In genomic region chr2:238847432-238847801, GRCh38 we compare ENCODE assay signal across 12 cellular contexts. TPM values are rescaled to one million over a fixed set of nuclear protein-coding genes. Genes with fewer than 3 reads are reported as not detected.
DNase-seq lines count a peak whose midpoint lies in the region; ATAC-seq and TF ChIP-seq lines count a peak whose summit lies in the region.
"Had no signal": no experiment of that assay in that cellular context is flagged by ENCODE, and none has a peak within 500 bp of the region (broad histone marks: within the 10 kb centered on the region; RNA-seq: fewer than 3 reads in every experiment).

No MANE protein-coding gene starts in this region.

- peak overlapping the region; percentile 10 for H3K4me3 Mint-ChIP-seq in osteocyte (ENCODE audit: unreplicated experiment)
- H3K4me3 Mint-ChIP-seq in activated T-cell treated with anti-CD3 and anti-CD28 coated beads, Interleukin-2, amount 50 U/mL, for 72 hours: no peak overlapping the region

- peaks cover 31% of the 10 kb centered on the region for H3K4me1 ChIP-seq in left ventricle myocardium inferior

- no peaks in the 10 kb centered on the region for H3K36me3 ChIP-seq in left ventricle myocardium inferior

- no peaks in the 10 kb centered on the region for H3K9me3 Mint-ChIP-seq in osteocyte (ENCODE audit: unreplicated experiment)
- no peaks in the 10 kb centered on the region for H3K9me3 Mint-ChIP-seq in activated T-cell treated with anti-CD3 and anti-CD28 coated beads, Interleukin-2, amount 50 U/mL, for 72 hours

- no peaks in the 10 kb centered on the region for H3K36me3 Mint-ChIP-seq in osteocyte (ENCODE audit: unreplicated experiment)
- H3K36me3 Mint-ChIP-seq in activated T-cell treated with anti-CD3 and anti-CD28 coated beads, Interleukin-2, amount 50 U/mL, for 72 hours (ENCODE audit: insufficient read depth in 2 of 2): no peaks in the 10 kb centered on the region

- no peak for ATAC-seq in GM19035 (IDR thresholded peaks at IDR 0.05; ENCODE audit: unreplicated experiment)
- no peak for ATAC-seq in activated T-cell treated with anti-CD3 and anti-CD28 coated beads, Interleukin-2, amount 50 U/mL, for 72 hours (replicated peaks in 1 of 2)

- H3K4me1 Mint-ChIP-seq in osteocyte (ENCODE audit: unreplicated experiment): peaks cover 8% of the 10 kb centered on the region
- H3K4me1 Mint-ChIP-seq in activated T-cell treated with anti-CD3 and anti-CD28 coated beads, Interleukin-2, amount 50 U/mL, for 72 hours (ENCODE audit: low read depth): no peaks in the 10 kb centered on the region

- H3K27me3 Mint-ChIP-seq in osteocyte (ENCODE audit: unreplicated experiment): peaks cover 24% of the 10 kb centered on the region
- peaks cover 61% of the 10 kb centered on the region for H3K27me3 Mint-ChIP-seq in activated T-cell treated with anti-CD3 and anti-CD28 coated beads, Interleukin-2, amount 50 U/mL, for 72 hours (ENCODE audit: low read depth)

- H3K27ac ChIP-seq in AG04450 (ENCODE audit: low read depth, low read length) (peak overlapping the region; percentile 77), left ventricle myocardium inferior (replicated peaks) (peak overlapping the region; percentile 78), substantia nigra (ENCODE audit: low read depth, low read length, poor library complexity, severe bottlenecking) (no peak overlapping the region)
- H3K27ac ChIP-seq: HL-60 had no signal

- CTCF ChIA-PET in AG04450 (lab: Charles Lee): interaction anchor here (0.9 to 1.3 kb wide), 4 partner anchors 62 to 509 kb away, joined by 3 to 5 read pairs (median 4); no protein-coding TSS in a partner anchor

- peak overlapping the region; percentile 96 for H3K4me3 ChIP-seq in AG04450 (ENCODE audit: low read depth, low read length)
- H3K4me3 ChIP-seq in astrocyte of the spinal cord (ENCODE audit: low read depth, low read length): peak overlapping the region; percentile 75
- H3K4me3 ChIP-seq in left ventricle myocardium inferior: peak overlapping the region; percentile 67

- POLR2A ChIA-PET in AG04450 (lab: Yijun Ruan, JAX): interaction anchor here (0.7 to 0.9 kb wide), 3 partner anchors 16 to 156 kb away, joined by 3 to 8 read pairs (median 3); no protein-coding TSS in a partner anchor

- DNase-seq in AG04450 (ENCODE audit: low read depth, low spot score): no peak
- DNase-seq in astrocyte of the spinal cord (ENCODE audit: low read depth, low spot score): no peak
- DNase-seq in left ventricle myocardium inferior: no peak
- DNase-seq in osteocyte (ENCODE audit: extremely low spot score, unreplicated experiment): no peak
- DNase-seq in substantia nigra (lab: John Stamatoyannopoulos, UW): no peak
- DNase-seq in GM03348 (ENCODE audit: low spot score): no peak
- DNase-seq in activated T-cell treated with anti-CD3 and anti-CD28 coated beads, Interleukin-2, amount 50 U/mL, for 72 hours: no peak
- DNase-seq: activated effector memory CD4-positive, alpha-beta T cell treated with anti-CD3 and anti-CD28 coated beads, Interleukin-2, amount 50 U/mL, for 16 hours; stimulated activated CD4-positive, alpha-beta T cell treated with anti-CD3 and anti-CD28 coated beads, Interleukin-12 subunit alpha, Interleukin-12 subunit beta, amount 100 ng/mL, for 4 hours had no signal

- intact Hi-C loops in left ventricle myocardium inferior (cut with micrococcal nuclease): no loop called here

- H3K27me3 ChIP-seq in AG04450 (ENCODE audit: control insufficient read depth, insufficient read depth, low read length) (peaks cover 2% of the 10 kb centered on the region), left ventricle myocardium inferior (ENCODE audit: low read depth) (peaks cover 99% of the 10 kb centered on the region)

- in situ Hi-C loops in astrocyte of the spinal cord (cut with HindIII; ENCODE audit: low sequenced_read_pairs): no loop called here

- H3K27ac Mint-ChIP-seq in osteocyte (ENCODE audit: unreplicated experiment): no peak overlapping the region
- no peak overlapping the region for H3K27ac Mint-ChIP-seq in activated T-cell treated with anti-CD3 and anti-CD28 coated beads, Interleukin-2, amount 50 U/mL, for 72 hours

- H3K9me3 ChIP-seq in AG04450 (ENCODE audit: control insufficient read depth, insufficient read depth, low read length) (no peaks in the 10 kb centered on the region; the same call in 1 of the 2 replicates), left ventricle myocardium inferior (replicated peaks) (no peaks in the 10 kb centered on the region)

- TF ChIP-seq CTCF in AG04450 (IDR thresholded peaks at IDR 0.05; ENCODE audit: low read depth, low read length): no peak
- TF ChIP-seq CTCF in astrocyte of the spinal cord (IDR thresholded peaks at IDR 0.05; ENCODE audit: low read depth, low read length): no peak
- TF ChIP-seq CTCF in left ventricle myocardium inferior (IDR thresholded peaks at IDR 0.05; ENCODE audit: borderline replicate concordance): no peak
- TF ChIP-seq CTCF in osteocyte (IDR thresholded peaks at IDR 0.05): no peak

RNA-seq across cellular contexts. Expression of gene TWIST2, which starts 0.5 kb away (rescaled TPM):
- polyA plus RNA-seq in AG04450 (2011; rRNA removed): 15.6 and 15.7 TPM in 2 replicates
- polyA minus RNA-seq in AG04450 (2011; rRNA and poly(A)+ RNA removed): 10.5 and 11.2 TPM in 2 replicates
- 2.7 TPM for total RNA-seq in left ventricle myocardium inferior
- 6.0 and 6.3 TPM in 2 replicates for total RNA-seq in osteocyte
- total RNA-seq in activated T-cell treated with anti-CD3 and anti-CD28 coated beads, Interleukin-2, amount 50 U/mL, for 72 hours: not detected
- total RNA-seq: T-helper 2 cell treated with Interferon-gamma antibody and Interleukin-4, amounts not matched to agents 100 ng/mL and 5 ng/mL, for 36 hours had no signal
